ENCODE assay signal across 29 cellular contexts in the genomic region with DNA sequence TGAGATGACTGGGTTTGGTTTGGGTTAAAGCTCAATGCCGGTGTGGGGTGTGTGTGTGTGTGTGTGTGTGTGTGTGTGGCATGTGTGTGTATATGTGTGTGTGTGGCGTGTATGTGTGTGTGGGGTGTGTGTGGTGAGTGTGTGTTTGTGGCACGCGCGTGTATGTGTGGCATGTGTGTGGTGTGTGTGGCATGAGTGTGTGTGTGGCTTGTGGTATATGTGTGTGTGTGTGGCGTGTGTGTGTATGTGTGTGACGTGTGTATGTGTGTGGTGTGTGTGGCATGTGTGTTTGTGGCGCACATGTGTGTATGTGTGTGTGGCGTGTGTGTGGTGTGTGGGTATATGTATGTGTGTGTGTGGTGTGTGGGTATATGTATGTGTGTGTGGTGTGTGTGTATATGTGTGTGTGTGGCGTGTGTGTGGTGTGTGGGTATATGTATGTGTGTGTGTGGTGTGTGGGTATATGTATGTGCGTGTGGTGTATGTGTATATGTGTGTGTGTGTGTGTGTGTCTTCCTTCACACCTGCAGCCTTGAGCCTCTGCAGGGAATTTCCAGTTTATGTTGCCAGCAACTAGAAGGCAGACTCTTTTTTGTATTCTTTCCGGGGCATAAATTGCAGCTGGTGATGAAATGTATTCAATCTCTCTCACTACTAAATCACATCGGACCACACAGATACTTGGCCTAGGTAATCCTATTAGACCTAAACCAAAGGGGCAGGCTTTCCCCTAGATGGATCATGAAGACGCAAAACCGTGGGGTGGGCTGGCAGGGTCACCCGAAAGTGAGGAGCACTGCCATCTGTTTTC. TPM values are rescaled to one million over a fixed set of nuclear protein-coding genes. Genes with fewer than 3 reads are reported as not detected.
"Had no signal": no experiment of that assay in that cellular context is flagged by ENCODE, and none has a peak within 500 bp of the region (broad histone marks: within the 10 kb centered on the region; RNA-seq: fewer than 3 reads in every experiment).

No MANE protein-coding gene starts in this region.

- ATAC-seq: activated CD8-positive, alpha-beta T cell treated with anti-CD3 and anti-CD28 coated beads for 36 hours; activated T-helper 17 cell treated with anti-CD3 and anti-CD28 coated beads, Interleukin-2, amount 50 U/mL, for 72 hours; foreskin keratinocyte; left lobe of liver; mucosa of descending colon had no signal

- H3K4me3 ChIP-seq: dorsolateral prefrontal cortex, mucosa of descending colon, prostate gland, right atrium auricular region, thyroid gland, vagina had no signal

- H3K27me3 Mint-ChIP-seq: activated CD8-positive, alpha-beta T cell treated with anti-CD3 and anti-CD28 coated beads for 36 hours; activated naive CD8-positive, alpha-beta T cell treated with anti-CD3 and anti-CD28 coated beads for 36 hours; activated T-helper 17 cell treated with anti-CD3 and anti-CD28 coated beads, Interleukin-2, amount 50 U/mL, for 72 hours had no signal

- H3K27me3 ChIP-seq: dorsolateral prefrontal cortex, right atrium auricular region, thyroid gland, vagina had no signal

- H3K4me3 Mint-ChIP-seq: activated CD4-positive, alpha-beta T cell treated with anti-CD3 and anti-CD28 coated beads, Interleukin-2, amount 10 ng/mL, durations not matched to agents 24 days and 14 days; activated CD8-positive, alpha-beta T cell treated with anti-CD3 and anti-CD28 coated beads for 36 hours; activated naive CD8-positive, alpha-beta T cell treated with anti-CD3 and anti-CD28 coated beads for 36 hours; activated T-helper 17 cell treated with anti-CD3 and anti-CD28 coated beads, Interleukin-2, amount 50 U/mL, for 72 hours; naive B cell; neural crest cell; T-helper 2 cell treated with Interferon-gamma antibody and Interleukin-4, amounts not matched to agents 5 μg/mL and 100 μg/mL, for 36 hours had no signal

- H3K9me3 Mint-ChIP-seq: activated CD4-positive, alpha-beta T cell treated with anti-CD3 and anti-CD28 coated beads, Interleukin-2, amount 10 ng/mL, durations not matched to agents 24 days and 14 days; activated CD8-positive, alpha-beta T cell treated with anti-CD3 and anti-CD28 coated beads for 36 hours; activated naive CD8-positive, alpha-beta T cell treated with anti-CD3 and anti-CD28 coated beads for 36 hours; activated T-helper 17 cell treated with anti-CD3 and anti-CD28 coated beads, Interleukin-2, amount 50 U/mL, for 72 hours; neural crest cell; T-helper 2 cell treated with Interferon-gamma antibody and Interleukin-4, amounts not matched to agents 5 μg/mL and 100 μg/mL, for 36 hours had no signal

- H3K27ac ChIP-seq: dorsolateral prefrontal cortex, epithelial cell of prostate, foreskin keratinocyte, prostate gland, right atrium auricular region, thyroid gland, vagina had no signal

- H3K36me3 ChIP-seq: prostate gland, right atrium auricular region, thyroid gland, vagina had no signal

- H3K4me1 ChIP-seq: foreskin keratinocyte, prostate gland, right atrium auricular region, thyroid gland, vagina had no signal

- H3K4me1 Mint-ChIP-seq: activated CD4-positive, alpha-beta T cell treated with anti-CD3 and anti-CD28 coated beads, Interleukin-2, amount 10 ng/mL, durations not matched to agents 24 days and 14 days; activated naive CD8-positive, alpha-beta T cell treated with anti-CD3 and anti-CD28 coated beads for 36 hours; activated T-helper 17 cell treated with anti-CD3 and anti-CD28 coated beads, Interleukin-2, amount 50 U/mL, for 72 hours had no signal

- H3K9me3 ChIP-seq: mucosa of descending colon, prostate gland, thyroid gland, vagina had no signal

- H3K36me3 Mint-ChIP-seq: activated naive CD8-positive, alpha-beta T cell treated with anti-CD3 and anti-CD28 coated beads for 36 hours; naive B cell had no signal

- DNase-seq: activated CD4-positive, alpha-beta T cell treated with anti-CD3 and anti-CD28 coated beads, Interleukin-2, amount 10 ng/mL, durations not matched to agents 24 days and 14 days; activated CD4-positive, CD25-positive, alpha-beta regulatory T cell; activated CD8-positive, alpha-beta T cell treated with anti-CD3 and anti-CD28 coated beads for 36 hours; activated naive CD4-positive, alpha-beta T cell; activated naive CD8-positive, alpha-beta T cell treated with anti-CD3 and anti-CD28 coated beads for 36 hours; activated T-cell treated with anti-CD3 and anti-CD28 coated beads, Interleukin-2, amount 50 U/mL, for 1 hour; amygdala; caudate nucleus; dorsolateral prefrontal cortex; foreskin keratinocyte; glutamatergic neuron; hippocampal formation; kidney; mucosa of descending colon; naive B cell; stimulated activated CD4-positive, alpha-beta T cell treated with anti-CD3 and anti-CD28 coated beads, Interleukin-12 subunit alpha, Interleukin-12 subunit beta, amount 100 ng/mL, for 4 hours; stimulated activated CD4-positive, alpha-beta T cell treated with anti-CD3 and anti-CD28 coated beads, Interleukin-1b, Interleukin-23, amount 100 ng/mL, for 48 hours; stimulated activated CD8-positive, alpha-beta memory T cell treated with anti-CD3 and anti-CD28 coated beads, Interleukin-4, amount 100 ng/mL, for 48 hours; stimulated activated naive CD4-positive, alpha-beta T cell; thyroid gland had no signal

- H3K27ac Mint-ChIP-seq: activated CD4-positive, alpha-beta T cell treated with anti-CD3 and anti-CD28 coated beads, Interleukin-2, amount 10 ng/mL, durations not matched to agents 24 days and 14 days; activated CD8-positive, alpha-beta T cell treated with anti-CD3 and anti-CD28 coated beads for 36 hours; activated naive CD8-positive, alpha-beta T cell treated with anti-CD3 and anti-CD28 coated beads for 36 hours; activated T-helper 17 cell treated with anti-CD3 and anti-CD28 coated beads, Interleukin-2, amount 50 U/mL, for 72 hours; naive B cell; T-helper 2 cell treated with Interferon-gamma antibody and Interleukin-4, amounts not matched to agents 5 μg/mL and 100 μg/mL, for 36 hours had no signal

RNA-seq across cellular contexts. Expression of gene CHRD, which starts 34.8 kb away (rescaled TPM):
- total RNA-seq: activated CD4-positive, alpha-beta T cell treated with anti-CD3 and anti-CD28 coated beads, Interleukin-2, amount 10 ng/mL, durations not matched to agents 24 days and 14 days; activated CD8-positive, alpha-beta T cell treated with anti-CD3 and anti-CD28 coated beads for 36 hours; activated naive CD8-positive, alpha-beta T cell treated with anti-CD3 and anti-CD28 coated beads for 36 hours; foreskin keratinocyte had no signal

RNA-seq across cellular contexts. Expression of gene THPO, which starts 36.6 kb away (rescaled TPM):
- total RNA-seq: activated CD4-positive, alpha-beta T cell treated with anti-CD3 and anti-CD28 coated beads, Interleukin-2, amount 10 ng/mL, durations not matched to agents 24 days and 14 days; activated CD8-positive, alpha-beta T cell treated with anti-CD3 and anti-CD28 coated beads for 36 hours; activated naive CD8-positive, alpha-beta T cell treated with anti-CD3 and anti-CD28 coated beads for 36 hours; activated T-helper 17 cell treated with anti-CD3 and anti-CD28 coated beads, Interleukin-2, amount 50 U/mL, for 72 hours; foreskin keratinocyte; osteocyte; prostate gland had no signal
